1 cellular context compared by ENCODE assay signal in genomic region chr15:42498212-42499038, GRCh38.
TF ChIP-seq lines count a peak whose summit lies in the region.

No MANE protein-coding gene starts in this region.

TF ChIP-seq in HepG2, 621 proteins besides CTCF, POLR2A, EP300 and RAD21:
- TF ChIP-seq REL (CRISPR knock-in tag; conservative IDR thresholded peaks at IDR 0.05) (no peak), ZBTB33 (CRISPR knock-in tag; IDR thresholded peaks at IDR 0.05) (no peak), HNF4A (CRISPR knock-in tag; IDR thresholded peaks at IDR 0.05) (peak; percentile 47), ARNT (IDR thresholded peaks at IDR 0.05) (no peak), CBFB (CRISPR knock-in tag; IDR thresholded peaks at IDR 0.05) (no peak), MTF1 (CRISPR knock-in tag; IDR thresholded peaks at IDR 0.05) (no peak), ZBTB7A (CRISPR knock-in tag; IDR thresholded peaks at IDR 0.05) (no peak), ZSCAN12 (CRISPR knock-in tag; IDR thresholded peaks at IDR 0.05) (no peak), TEAD3 (CRISPR knock-in tag; optimal IDR thresholded peaks at IDR 0.05; ENCODE audit: borderline replicate concordance) (no peak), FOXM1 (CRISPR knock-in tag; IDR thresholded peaks at IDR 0.05) (no peak), FOXC1 (CRISPR knock-in tag; IDR thresholded peaks at IDR 0.05; ENCODE audit: borderline replicate concordance) (no peak), MYC (CRISPR knock-in tag; IDR thresholded peaks at IDR 0.05; ENCODE audit: borderline replicate concordance) (peak; percentile 24; the same call in 1 of the 2 replicates), ZFX (CRISPR knock-in tag; IDR thresholded peaks at IDR 0.05; ENCODE audit: low read depth) (peak; percentile 46), ZNF160 (CRISPR knock-in tag; IDR thresholded peaks at IDR 0.05) (no peak), ZC3H13 (CRISPR knock-in tag; IDR thresholded peaks at IDR 0.05) (no peak), SIN3A (IDR thresholded peaks at IDR 0.05; ENCODE audit: borderline replicate concordance, low read depth, low read length) (no peak), REXO4 (CRISPR knock-in tag; IDR thresholded peaks at IDR 0.05; ENCODE audit: borderline replicate concordance) (no peak), AGO1 (IDR thresholded peaks at IDR 0.05; ENCODE audit: low read depth, low read length, poor library complexity, severe bottlenecking) (no peak), ZNF17 (CRISPR knock-in tag; IDR thresholded peaks at IDR 0.05) (no peak), POGZ (CRISPR knock-in tag; IDR thresholded peaks at IDR 0.05) (0 out of 2 replicates have a peak, but pooled peaks have one; percentile 20), ZMYM4 (CRISPR knock-in tag; IDR thresholded peaks at IDR 0.05) (peak; percentile 10; the same call in 1 of the 2 replicates), HCFC1 (IDR thresholded peaks at IDR 0.05; ENCODE audit: low read depth, low read length) (no peak), ZFY (CRISPR knock-in tag; IDR thresholded peaks at IDR 0.05) (peak; percentile 39; the same call in 1 of the 2 replicates), TP53 (CRISPR knock-in tag; conservative IDR thresholded peaks at IDR 0.05) (no peak), ZSCAN9 (CRISPR knock-in tag; IDR thresholded peaks at IDR 0.05; ENCODE audit: borderline replicate concordance) (no peak), ZNF33B (CRISPR knock-in tag; IDR thresholded peaks at IDR 0.05) (no peak), ZNF598 (CRISPR knock-in tag; IDR thresholded peaks at IDR 0.05; ENCODE audit: borderline replicate concordance) (no peak), ZBTB46 (CRISPR knock-in tag; IDR thresholded peaks at IDR 0.05; ENCODE audit: borderline replicate concordance) (peak; percentile 83; the same call in 1 of the 2 replicates), PHF20 (CRISPR knock-in tag; IDR thresholded peaks at IDR 0.05) (no peak), MTF2 (CRISPR knock-in tag; IDR thresholded peaks at IDR 0.05; ENCODE audit: borderline replicate concordance) (no peak), ZNF556 (CRISPR knock-in tag; IDR thresholded peaks at IDR 0.05; ENCODE audit: borderline replicate concordance) (0 out of 2 replicates have a peak, but pooled peaks have one; percentile 31), USF2 (IDR thresholded peaks at IDR 0.05; ENCODE audit: low read depth, low read length) (no peak), USF2 (CRISPR knock-in tag; IDR thresholded peaks at IDR 0.05; ENCODE audit: borderline replicate concordance) (no peak)
- TF ChIP-seq, protein P1, sequence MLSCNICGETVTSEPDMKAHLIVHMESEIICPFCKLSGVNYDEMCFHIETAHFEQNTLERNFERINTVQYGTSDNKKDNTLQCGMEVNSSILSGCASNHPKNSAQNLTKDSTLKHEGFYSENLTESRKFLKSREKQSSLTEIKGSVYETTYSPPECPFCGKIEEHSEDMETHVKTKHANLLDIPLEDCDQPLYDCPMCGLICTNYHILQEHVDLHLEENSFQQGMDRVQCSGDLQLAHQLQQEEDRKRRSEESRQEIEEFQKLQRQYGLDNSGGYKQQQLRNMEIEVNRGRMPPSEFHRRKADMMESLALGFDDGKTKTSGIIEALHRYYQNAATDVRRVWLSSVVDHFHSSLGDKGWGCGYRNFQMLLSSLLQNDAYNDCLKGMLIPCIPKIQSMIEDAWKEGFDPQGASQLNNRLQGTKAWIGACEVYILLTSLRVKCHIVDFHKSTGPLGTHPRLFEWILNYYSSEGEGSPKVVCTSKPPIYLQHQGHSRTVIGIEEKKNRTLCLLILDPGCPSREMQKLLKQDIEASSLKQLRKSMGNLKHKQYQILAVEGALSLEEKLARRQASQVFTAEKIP (CRISPR knock-in tag; IDR thresholded peaks at IDR 0.05; ENCODE audit: borderline replicate concordance), result no peak
- TF ChIP-seq, protein P2, sequence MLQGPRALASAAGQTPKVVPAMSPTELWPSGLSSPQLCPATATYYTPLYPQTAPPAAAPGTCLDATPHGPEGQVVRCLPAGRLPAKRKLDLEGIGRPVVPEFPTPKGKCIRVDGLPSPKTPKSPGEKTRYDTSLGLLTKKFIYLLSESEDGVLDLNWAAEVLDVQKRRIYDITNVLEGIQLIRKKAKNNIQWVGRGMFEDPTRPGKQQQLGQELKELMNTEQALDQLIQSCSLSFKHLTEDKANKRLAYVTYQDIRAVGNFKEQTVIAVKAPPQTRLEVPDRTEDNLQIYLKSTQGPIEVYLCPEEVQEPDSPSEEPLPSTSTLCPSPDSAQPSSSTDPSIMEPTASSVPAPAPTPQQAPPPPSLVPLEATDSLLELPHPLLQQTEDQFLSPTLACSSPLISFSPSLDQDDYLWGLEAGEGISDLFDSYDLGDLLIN (CRISPR knock-in tag; IDR thresholded peaks at IDR 0.05; ENCODE audit: borderline replicate concordance), result no peak
- TF ChIP-seq, protein P3, sequence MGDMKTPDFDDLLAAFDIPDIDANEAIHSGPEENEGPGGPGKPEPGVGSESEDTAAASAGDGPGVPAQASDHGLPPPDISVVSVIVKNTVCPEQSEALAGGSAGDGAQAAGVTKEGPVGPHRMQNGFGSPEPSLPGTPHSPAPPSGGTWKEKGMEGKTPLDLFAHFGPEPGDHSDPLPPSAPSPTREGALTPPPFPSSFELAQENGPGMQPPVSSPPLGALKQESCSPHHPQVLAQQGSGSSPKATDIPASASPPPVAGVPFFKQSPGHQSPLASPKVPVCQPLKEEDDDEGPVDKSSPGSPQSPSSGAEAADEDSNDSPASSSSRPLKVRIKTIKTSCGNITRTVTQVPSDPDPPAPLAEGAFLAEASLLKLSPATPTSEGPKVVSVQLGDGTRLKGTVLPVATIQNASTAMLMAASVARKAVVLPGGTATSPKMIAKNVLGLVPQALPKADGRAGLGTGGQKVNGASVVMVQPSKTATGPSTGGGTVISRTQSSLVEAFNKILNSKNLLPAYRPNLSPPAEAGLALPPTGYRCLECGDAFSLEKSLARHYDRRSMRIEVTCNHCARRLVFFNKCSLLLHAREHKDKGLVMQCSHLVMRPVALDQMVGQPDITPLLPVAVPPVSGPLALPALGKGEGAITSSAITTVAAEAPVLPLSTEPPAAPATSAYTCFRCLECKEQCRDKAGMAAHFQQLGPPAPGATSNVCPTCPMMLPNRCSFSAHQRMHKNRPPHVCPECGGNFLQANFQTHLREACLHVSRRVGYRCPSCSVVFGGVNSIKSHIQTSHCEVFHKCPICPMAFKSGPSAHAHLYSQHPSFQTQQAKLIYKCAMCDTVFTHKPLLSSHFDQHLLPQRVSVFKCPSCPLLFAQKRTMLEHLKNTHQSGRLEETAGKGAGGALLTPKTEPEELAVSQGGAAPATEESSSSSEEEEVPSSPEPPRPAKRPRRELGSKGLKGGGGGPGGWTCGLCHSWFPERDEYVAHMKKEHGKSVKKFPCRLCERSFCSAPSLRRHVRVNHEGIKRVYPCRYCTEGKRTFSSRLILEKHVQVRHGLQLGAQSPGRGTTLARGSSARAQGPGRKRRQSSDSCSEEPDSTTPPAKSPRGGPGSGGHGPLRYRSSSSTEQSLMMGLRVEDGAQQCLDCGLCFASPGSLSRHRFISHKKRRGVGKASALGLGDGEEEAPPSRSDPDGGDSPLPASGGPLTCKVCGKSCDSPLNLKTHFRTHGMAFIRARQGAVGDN (CRISPR knock-in tag; IDR thresholded peaks at IDR 0.05), result peak; percentile 52
- TF ChIP-seq, protein P4, sequence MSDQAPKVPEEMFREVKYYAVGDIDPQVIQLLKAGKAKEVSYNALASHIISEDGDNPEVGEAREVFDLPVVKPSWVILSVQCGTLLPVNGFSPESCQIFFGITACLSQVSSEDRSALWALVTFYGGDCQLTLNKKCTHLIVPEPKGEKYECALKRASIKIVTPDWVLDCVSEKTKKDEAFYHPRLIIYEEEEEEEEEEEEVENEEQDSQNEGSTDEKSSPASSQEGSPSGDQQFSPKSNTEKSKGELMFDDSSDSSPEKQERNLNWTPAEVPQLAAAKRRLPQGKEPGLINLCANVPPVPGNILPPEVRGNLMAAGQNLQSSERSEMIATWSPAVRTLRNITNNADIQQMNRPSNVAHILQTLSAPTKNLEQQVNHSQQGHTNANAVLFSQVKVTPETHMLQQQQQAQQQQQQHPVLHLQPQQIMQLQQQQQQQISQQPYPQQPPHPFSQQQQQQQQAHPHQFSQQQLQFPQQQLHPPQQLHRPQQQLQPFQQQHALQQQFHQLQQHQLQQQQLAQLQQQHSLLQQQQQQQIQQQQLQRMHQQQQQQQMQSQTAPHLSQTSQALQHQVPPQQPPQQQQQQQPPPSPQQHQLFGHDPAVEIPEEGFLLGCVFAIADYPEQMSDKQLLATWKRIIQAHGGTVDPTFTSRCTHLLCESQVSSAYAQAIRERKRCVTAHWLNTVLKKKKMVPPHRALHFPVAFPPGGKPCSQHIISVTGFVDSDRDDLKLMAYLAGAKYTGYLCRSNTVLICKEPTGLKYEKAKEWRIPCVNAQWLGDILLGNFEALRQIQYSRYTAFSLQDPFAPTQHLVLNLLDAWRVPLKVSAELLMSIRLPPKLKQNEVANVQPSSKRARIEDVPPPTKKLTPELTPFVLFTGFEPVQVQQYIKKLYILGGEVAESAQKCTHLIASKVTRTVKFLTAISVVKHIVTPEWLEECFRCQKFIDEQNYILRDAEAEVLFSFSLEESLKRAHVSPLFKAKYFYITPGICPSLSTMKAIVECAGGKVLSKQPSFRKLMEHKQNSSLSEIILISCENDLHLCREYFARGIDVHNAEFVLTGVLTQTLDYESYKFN (CRISPR knock-in tag; conservative IDR thresholded peaks at IDR 0.05), result 0 out of 2 replicates have a peak, but pooled peaks have one; percentile 9
- TF ChIP-seq, protein P5, sequence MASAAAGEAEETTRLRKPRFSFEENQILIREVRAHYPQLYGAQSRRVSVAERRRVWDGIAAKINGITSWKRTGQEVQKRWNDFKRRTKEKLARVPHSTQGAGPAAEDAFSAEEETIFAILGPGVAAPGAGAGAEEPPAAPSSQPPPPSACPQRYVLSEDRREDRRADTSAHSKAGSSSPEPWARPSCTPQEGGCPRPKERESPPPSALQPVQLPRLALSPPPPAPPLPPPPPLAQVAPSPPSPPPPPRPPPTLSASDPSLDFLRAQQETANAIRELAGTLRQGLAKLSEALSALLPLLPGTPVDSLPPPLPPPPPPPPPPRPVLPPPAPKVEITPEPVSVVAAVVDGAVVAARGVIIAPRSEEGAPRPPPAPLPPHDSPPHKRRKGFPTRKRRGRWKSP (CRISPR knock-in tag; IDR thresholded peaks at IDR 0.05), result no peak
